Comparison of ENCODE assay signal across 23 cellular contexts in genomic region chr7:1468899-1469298, GRCh38. TPM values are rescaled to one million over a fixed set of nuclear protein-coding genes. Genes with fewer than 3 reads are reported as not detected.
DNase-seq lines count a peak whose midpoint lies in the region; ATAC-seq and TF ChIP-seq lines count a peak whose summit lies in the region.
"Had no signal": no experiment of that assay in that cellular context is flagged by ENCODE, and none has a peak within 500 bp of the region (broad histone marks: within the 10 kb centered on the region; RNA-seq: fewer than 3 reads in every experiment).

No MANE protein-coding gene starts in this region.

- no peak for DNase-seq in stimulated activated naive CD8-positive, alpha-beta T cell treated with anti-CD3 and anti-CD28 coated beads, Interleukin-15, amount 100 ng/mL, for 72 hours
- DNase-seq in stimulated activated naive CD8-positive, alpha-beta T cell treated with anti-CD3 and anti-CD28 coated beads, Interleukin-15, Interleukin-2, amounts not matched to agents 100 U/mL and 50 U/mL, for 24 hours, result no peak
- no peak for DNase-seq in RWPE1 (ENCODE audit: low spot score)
- DNase-seq in activated CD4-positive, alpha-beta T cell treated with anti-CD3 and anti-CD28 coated beads, Interleukin-2, amount 50 U/mL, for 4 hours, result no peak
- DNase-seq: DMS53, EL, GF-D8, H7, Karpas-422, NCI-H1417 treated with DMSO at 0.1 percent for 48 hours, NCI-H187, NCI-H446, NCI-H526 treated with DMSO at 0.1 percent for 48 hours, PC-9, RPMI8226, SHP77 treated with DMSO at 0.1 percent for 48 hours, SW 1271 had no signal

- no peak for TF ChIP-seq CTCF in RWPE1 (conservative IDR thresholded peaks at IDR 0.05; ENCODE audit: low read depth)

- H3K27ac ChIP-seq in RWPE1 (peak overlapping the region; percentile 68), mesodermal cell (ENCODE audit: low read depth, low read length, severe bottlenecking) (peak overlapping the region; percentile 5)
- H3K27ac ChIP-seq: C4-2B, PC-9, SK-N-MC had no signal

- H3K36me3 ChIP-seq in mesodermal cell (ENCODE audit: control insufficient read depth, insufficient read depth, low read length), result peaks cover 24% of the 10 kb centered on the region

- no peak overlapping the region for H3K4me3 Mint-ChIP-seq in stimulated activated naive CD8-positive, alpha-beta T cell treated with anti-CD3 and anti-CD28 coated beads, Interleukin-15, amount 100 ng/mL, for 72 hours
- H3K4me3 Mint-ChIP-seq: IgD-negative memory B cell had no signal

- no peak overlapping the region for H3K4me3 ChIP-seq in mesodermal cell (ENCODE audit: extremely low read depth, insufficient read depth, low read length, poor library complexity, severe bottlenecking)
- H3K4me3 ChIP-seq: PC-9, SK-N-MC had no signal

- H3K4me1 ChIP-seq in mesodermal cell (ENCODE audit: control insufficient read depth, insufficient read depth, low read length, poor library complexity, severe bottlenecking), result peaks cover 11% of the 10 kb centered on the region

- no peak overlapping the region for H3K27ac Mint-ChIP-seq in stimulated activated naive CD8-positive, alpha-beta T cell treated with anti-CD3 and anti-CD28 coated beads, Interleukin-15, amount 100 ng/mL, for 72 hours
- H3K27ac Mint-ChIP-seq: IgD-negative memory B cell had no signal

- peaks cover 15% of the 10 kb centered on the region for H3K4me1 Mint-ChIP-seq in stimulated activated naive CD8-positive, alpha-beta T cell treated with anti-CD3 and anti-CD28 coated beads, Interleukin-15, amount 100 ng/mL, for 72 hours

- H3K9me3 Mint-ChIP-seq in stimulated activated naive CD8-positive, alpha-beta T cell treated with anti-CD3 and anti-CD28 coated beads, Interleukin-15, amount 100 ng/mL, for 72 hours, result no peaks in the 10 kb centered on the region
- H3K9me3 Mint-ChIP-seq: IgD-negative memory B cell had no signal

- H3K9me3 ChIP-seq in mesodermal cell (ENCODE audit: control insufficient read depth, low read length), result no peaks in the 10 kb centered on the region

- WGBS in mesodermal cell (ENCODE audit: insufficient coverage in 2 of 2), 2 experiments, result 93% methylated on average over 8 to 11 of the region's 14 CpGs

- peak; percentile 1 for ATAC-seq in stimulated activated naive CD8-positive, alpha-beta T cell treated with anti-CD3 and anti-CD28 coated beads, Interleukin-15, amount 100 ng/mL, for 72 hours
- no peak for ATAC-seq in stimulated activated naive CD8-positive, alpha-beta T cell treated with anti-CD3 and anti-CD28 coated beads, Interleukin-15, Interleukin-2, amounts not matched to agents 100 U/mL and 50 U/mL, for 24 hours
- ATAC-seq in GM21737 (IDR thresholded peaks at IDR 0.05; ENCODE audit: unreplicated experiment), result no peak
- no peak for ATAC-seq in HG02870 (IDR thresholded peaks at IDR 0.05; ENCODE audit: unreplicated experiment)

- no peaks in the 10 kb centered on the region for H3K27me3 Mint-ChIP-seq in stimulated activated naive CD8-positive, alpha-beta T cell treated with anti-CD3 and anti-CD28 coated beads, Interleukin-15, amount 100 ng/mL, for 72 hours
- H3K27me3 Mint-ChIP-seq: IgD-negative memory B cell had no signal

- CTCF ChIA-PET in RWPE1 (lab: Yijun Ruan, JAX), result no interaction called here

- POLR2A ChIA-PET in RWPE1 (lab: Yijun Ruan, JAX; ENCODE audit: low non-redundant PET), result no interaction called here

RNA-seq across cellular contexts. Expression of gene MICALL2, which starts 9.6 kb away (rescaled TPM):
- polyA plus RNA-seq in mesodermal cell (2013, experiment 1 of 2), result 32.1 TPM
- polyA plus RNA-seq in mesodermal cell (2013, experiment 2 of 2), result 22.4 TPM
- polyA plus RNA-seq: IgD-negative memory B cell had no signal

RNA-seq across cellular contexts. Expression of gene INTS1, which starts 35.3 kb away (rescaled TPM):
- polyA plus RNA-seq in mesodermal cell (2013, experiment 1 of 2), result 71.6 TPM
- polyA plus RNA-seq in mesodermal cell (2013, experiment 2 of 2), result 53.3 TPM
